ENCODE assay signal across 7 cellular contexts in genomic region chr12:25710938-25711605, GRCh38.
A peak's percentile ranks its signal among the peaks of the same experiment; 100 is the strongest.
DNase-seq lines count a peak whose midpoint lies in the region; TF ChIP-seq lines count a peak whose summit lies in the region.
"Not testable (repeated sequence)": the region's sequence is repeated elsewhere in the genome, so short reads cannot be mapped to it uniquely, and the experiment has no call there.

No MANE protein-coding gene starts in this region.

- H3K4me3 ChIP-seq in choroid plexus epithelial cell (ENCODE audit: low read depth, low read length); foreskin fibroblast (ENCODE audit: low read depth in 1 of 2, low read length in 2 of 2): not testable (repeated sequence)

- TF ChIP-seq CTCF in choroid plexus epithelial cell (conservative IDR thresholded peaks at IDR 0.05; ENCODE audit: low read depth, low read length); foreskin fibroblast (IDR thresholded peaks at IDR 0.05; ENCODE audit: low read depth, low read length); nephron (IDR thresholded peaks at IDR 0.05; ENCODE audit: unreplicated experiment in 3 of 3): not testable (repeated sequence)

- not testable (repeated sequence) for H3K4me1 Mint-ChIP-seq in activated CD4-positive, alpha-beta T cell treated with anti-CD3 and anti-CD28 coated beads, Interleukin-2, amount 10 ng/mL, durations not matched to agents 24 days and 14 days
- peaks cover 13% of the 10 kb centered on the region for H3K4me1 Mint-ChIP-seq in nephron

- H3K27me3 Mint-ChIP-seq in activated CD4-positive, alpha-beta T cell treated with anti-CD3 and anti-CD28 coated beads, Interleukin-2, amount 10 ng/mL, durations not matched to agents 24 days and 14 days; nephron (ENCODE audit: low read depth): not testable (repeated sequence)

- in situ Hi-C loops in KBM-7 (cut with MboI; ENCODE audit: low pct_unique_long_range_greater_than_20kb, low sequenced_read_pairs) = not testable (repeated sequence)

- intact Hi-C loops in activated CD4-positive, alpha-beta T cell treated with anti-CD3 and anti-CD28 coated beads, Interleukin-2, amount 10 ng/mL, durations not matched to agents 24 days and 14 days (cut with micrococcal nuclease) = not testable (repeated sequence)

- H3K9me3 Mint-ChIP-seq in activated CD4-positive, alpha-beta T cell treated with anti-CD3 and anti-CD28 coated beads, Interleukin-2, amount 10 ng/mL, durations not matched to agents 24 days and 14 days = not testable (repeated sequence)
- peaks cover 16% of the 10 kb centered on the region for H3K9me3 Mint-ChIP-seq in nephron

- not testable (repeated sequence) for H3K4me3 Mint-ChIP-seq in activated CD4-positive, alpha-beta T cell treated with anti-CD3 and anti-CD28 coated beads, Interleukin-2, amount 10 ng/mL, durations not matched to agents 24 days and 14 days; nephron

- not testable (repeated sequence) for H3K27ac Mint-ChIP-seq in activated CD4-positive, alpha-beta T cell treated with anti-CD3 and anti-CD28 coated beads, Interleukin-2, amount 10 ng/mL, durations not matched to agents 24 days and 14 days
- peak overlapping the region; percentile 47 to 81 (median 64) for H3K27ac Mint-ChIP-seq in nephron

- DNase-seq in EH (ENCODE audit: low read depth) = peak; percentile 33
- DNase-seq in KBM-7 = peak; percentile 53
- peak; percentile 38 for DNase-seq in NOMO-1 treated with DMSO at 0.1 percent for 48 hours (lab: John Stamatoyannopoulos, UW; ENCODE audit: unreplicated experiment)
- peak; percentile 29 for DNase-seq in activated CD4-positive, alpha-beta T cell treated with anti-CD3 and anti-CD28 coated beads, Interleukin-2, amount 10 ng/mL, durations not matched to agents 24 days and 14 days
- DNase-seq in choroid plexus epithelial cell (ENCODE audit: low read depth) = peak; percentile 46
- peak; percentile 59 to 74 for DNase-seq in foreskin fibroblast

- not testable (repeated sequence) for H3K36me3 Mint-ChIP-seq in activated CD4-positive, alpha-beta T cell treated with anti-CD3 and anti-CD28 coated beads, Interleukin-2, amount 10 ng/mL, durations not matched to agents 24 days and 14 days (ENCODE audit: low read depth)
- peaks cover 13% of the 10 kb centered on the region for H3K36me3 Mint-ChIP-seq in nephron (ENCODE audit: low read depth)
